In genomic region chr13:47798906-47799305, GRCh38 we compare ENCODE assay signal across 12 cellular contexts.
DNase-seq lines count a peak whose midpoint lies in the region; TF ChIP-seq lines count a peak whose summit lies in the region.
"Had no signal": no experiment of that assay in that cellular context is flagged by ENCODE, and none has a peak within 500 bp of the region (broad histone marks: within the 10 kb centered on the region; RNA-seq: fewer than 3 reads in every experiment).

No MANE protein-coding gene starts in this region.

- H2AFZ ChIP-seq in GM23248, result no peak overlapping the region

- H3K4me2 ChIP-seq in GM23248 (ENCODE audit: unreplicated experiment), result no peak overlapping the region

- H3K4me3 ChIP-seq in BE2C (ENCODE audit: low read depth, low read length) (no peak overlapping the region), GM23248 (no peak overlapping the region), lower leg skin (ENCODE audit: low read depth, poor library complexity, severe bottlenecking) (no peak overlapping the region)
- H3K4me3 ChIP-seq: coronary artery, right lobe of liver had no signal

- TF ChIP-seq POLR2A in lower leg skin (IDR thresholded peaks at IDR 0.05), result no peak

- in situ Hi-C loops in GM23248 (cut with MboI), result no loop called here

- H3K79me2 ChIP-seq in GM23248 (ENCODE audit: insufficient read depth), result no peaks in the 10 kb centered on the region

- H3K27ac Mint-ChIP-seq in mesothelial cell of epicardium, result no peak overlapping the region
- H3K27ac Mint-ChIP-seq: stimulated activated effector memory CD8-positive, alpha-beta T cell treated with anti-CD3 and anti-CD28 coated beads, Interleukin-12 subunit alpha, Interleukin-12 subunit beta, amount 100 ng/mL, for 72 hours had no signal

- H3K4me3 Mint-ChIP-seq in mesothelial cell of epicardium, result no peak overlapping the region
- H3K4me3 Mint-ChIP-seq: stimulated activated effector memory CD8-positive, alpha-beta T cell treated with anti-CD3 and anti-CD28 coated beads, Interleukin-12 subunit alpha, Interleukin-12 subunit beta, amount 100 ng/mL, for 72 hours had no signal

- H3K4me1 ChIP-seq in BE2C, result no peaks in the 10 kb centered on the region
- H3K4me1 ChIP-seq in GM23248 (ENCODE audit: insufficient read depth), result no peaks in the 10 kb centered on the region
- H3K4me1 ChIP-seq: right lobe of liver had no signal

- H3K27me3 ChIP-seq in BE2C (0 out of 2 replicates have a peak, but pooled peaks cover 4% of the 10 kb centered on the region), GM23248 (replicated peaks; ENCODE audit: insufficient read depth) (no peaks in the 10 kb centered on the region)
- H3K27me3 ChIP-seq: right lobe of liver had no signal

- no peaks in the 10 kb centered on the region for H3F3A ChIP-seq in GM23248 (ENCODE audit: insufficient read depth)

- no peak overlapping the region for H3K9ac ChIP-seq in GM23248

- H3K27ac ChIP-seq in GM23248 (no peak overlapping the region), RWPE1 (no peak overlapping the region), substantia nigra (ENCODE audit: low read depth, low read length, poor library complexity, severe bottlenecking) (no peak overlapping the region)
- H3K27ac ChIP-seq: coronary artery, right lobe of liver had no signal

- DNase-seq in BE2C (no peak), GM23248 (peak; percentile 51), RWPE1 (ENCODE audit: low spot score) (peak; percentile 25), glomerular visceral epithelial cell (ENCODE audit: extremely low spot score) (peak; percentile 20), substantia nigra (lab: John Stamatoyannopoulos, UW) (no peak), lower leg skin (ENCODE audit: low spot score in 2 of 2) (no peak), mesothelial cell of epicardium (ENCODE audit: low spot score in 2 of 2, unreplicated experiment in 2 of 2) (no peak)
- no peak for DNase-seq in activated T-cell treated with anti-CD3 and anti-CD28 coated beads, Interleukin-2, amount 50 U/mL, for 48 hours
- DNase-seq: NCI-H1436, right lobe of liver had no signal

- H4K20me1 ChIP-seq in GM23248 (ENCODE audit: insufficient read depth), result no peaks in the 10 kb centered on the region

- H3K36me3 ChIP-seq in BE2C (no peaks in the 10 kb centered on the region), GM23248 (ENCODE audit: low read depth) (no peaks in the 10 kb centered on the region)
- H3K36me3 ChIP-seq: right lobe of liver had no signal

- no peaks in the 10 kb centered on the region for H3K27me3 Mint-ChIP-seq in mesothelial cell of epicardium (ENCODE audit: low read depth)

- H3K9me2 ChIP-seq in GM23248 (ENCODE audit: insufficient read depth), result no peaks in the 10 kb centered on the region

- TF ChIP-seq CTCF in BE2C (IDR thresholded peaks at IDR 0.05; ENCODE audit: low read depth, low read length), result peak; percentile 24
- peak; percentile 25 for TF ChIP-seq CTCF in RWPE1 (conservative IDR thresholded peaks at IDR 0.05; ENCODE audit: low read depth)
- no peak for TF ChIP-seq CTCF in lower leg skin (IDR thresholded peaks at IDR 0.05)
- no peak for TF ChIP-seq CTCF in mesothelial cell of epicardium (IDR thresholded peaks at IDR 0.05; ENCODE audit: unreplicated experiment)

- no peaks in the 10 kb centered on the region for H3K36me3 Mint-ChIP-seq in mesothelial cell of epicardium
- H3K36me3 Mint-ChIP-seq: stimulated activated effector memory CD8-positive, alpha-beta T cell treated with anti-CD3 and anti-CD28 coated beads, Interleukin-12 subunit alpha, Interleukin-12 subunit beta, amount 100 ng/mL, for 72 hours had no signal

- intact Hi-C loops in lower leg skin (cut with DNase I; ENCODE audit: low total_unique reads), result no loop called here

- H3K4me1 Mint-ChIP-seq in mesothelial cell of epicardium, result no peaks in the 10 kb centered on the region
- H3K4me1 Mint-ChIP-seq: stimulated activated effector memory CD8-positive, alpha-beta T cell treated with anti-CD3 and anti-CD28 coated beads, Interleukin-12 subunit alpha, Interleukin-12 subunit beta, amount 100 ng/mL, for 72 hours had no signal

- CTCF ChIA-PET in RWPE1 (lab: Yijun Ruan, JAX), result interaction anchor here (0.5 to 1.2 kb wide), 3 partner anchors 39 to 970 kb away, joined by 3 to 4 read pairs (median 3); no protein-coding TSS in a partner anchor

- H3K9me3 Mint-ChIP-seq in mesothelial cell of epicardium, result peaks cover 10% of the 10 kb centered on the region
- H3K9me3 Mint-ChIP-seq: stimulated activated effector memory CD8-positive, alpha-beta T cell treated with anti-CD3 and anti-CD28 coated beads, Interleukin-12 subunit alpha, Interleukin-12 subunit beta, amount 100 ng/mL, for 72 hours had no signal

- POLR2A ChIA-PET in RWPE1 (lab: Yijun Ruan, JAX; ENCODE audit: low non-redundant PET), result no interaction called here

- H3K9me3 ChIP-seq in BE2C, result no peaks in the 10 kb centered on the region
- H3K9me3 ChIP-seq in GM23248 (ENCODE audit: low read depth), result no peaks in the 10 kb centered on the region
- H3K9me3 ChIP-seq: right lobe of liver had no signal

Comparison
In these comparisons a context has a peak if more than half of its experiments do, and no peak if none do; other contexts are left out.
1. DNase-seq: peak in GM23248 (single experiment), RWPE1 (single experiment) and glomerular visceral epithelial cell (single experiment); none in BE2C (single experiment), substantia nigra (0 of 49), activated T-cell treated with anti-CD3 and anti-CD28 coated beads, Interleukin-2, amount 50 U/mL, for 48 hours (0 of 2), lower leg skin (0 of 2) and mesothelial cell of epicardium (0 of 2).
2. CTCF ChIP-seq: peak in BE2C (single experiment) and RWPE1 (single experiment); none in lower leg skin (0 of 3) and mesothelial cell of epicardium (single experiment).